In genomic region chr2:12716250-12717190, GRCh38 we compare ENCODE assay signal across 8 cellular contexts. TPM values are rescaled to one million over a fixed set of nuclear protein-coding genes. Genes with fewer than 3 reads are reported as not detected.
A peak's percentile ranks its signal among the peaks of the same experiment; 100 is the strongest.
DNase-seq lines count a peak whose midpoint lies in the region; ATAC-seq and TF ChIP-seq lines count a peak whose summit lies in the region.

Gene TRIB2 (plus strand): TSS chr2:12716936. CDS start chr2:12718308, 1,372 bp downstream.

- H3K4me3 Mint-ChIP-seq in activated naive CD8-positive, alpha-beta T cell treated with anti-CD3 and anti-CD28 coated beads, Interleukin-2, amount 50 U/mL, for 24 hours: peak within 1 kb of the TSS; percentile 93

- no peak for TF ChIP-seq CTCF in HFF-Myc (IDR thresholded peaks at IDR 0.05; ENCODE audit: low read depth, low read length, missing control alignments)
- peak; percentile 6 for TF ChIP-seq CTCF in parathyroid adenoma (IDR thresholded peaks at IDR 0.05)
- no peak for TF ChIP-seq CTCF in thyroid gland (IDR thresholded peaks at IDR 0.05)

- H3K27me3 Mint-ChIP-seq in activated naive CD8-positive, alpha-beta T cell treated with anti-CD3 and anti-CD28 coated beads, Interleukin-2, amount 50 U/mL, for 24 hours: peaks cover 2% of the 10 kb centered on the region

- H3K36me3 ChIP-seq in ES-I3 (ENCODE audit: insufficient read depth, low read length) (no peaks in the 10 kb centered on the region; the same call in 1 of the 2 replicates), parathyroid adenoma (ENCODE audit: control insufficient read depth, insufficient read depth, low read length) (no peaks in the 10 kb centered on the region), thyroid gland (no peaks in the 10 kb centered on the region)

- H3K27ac ChIP-seq in parathyroid adenoma (peak within 1 kb of the TSS; percentile 93), thyroid gland (peak within 1 kb of the TSS; percentile 85 to 94 (median 91))

- peak within 1 kb of the TSS; percentile 92 for H3K27ac Mint-ChIP-seq in activated naive CD8-positive, alpha-beta T cell treated with anti-CD3 and anti-CD28 coated beads, Interleukin-2, amount 50 U/mL, for 24 hours

- peak; percentile 81 for ATAC-seq in activated naive CD8-positive, alpha-beta T cell treated with anti-CD3 and anti-CD28 coated beads, Interleukin-2, amount 50 U/mL, for 24 hours
- ATAC-seq in Right ventricle myocardium superior (ENCODE audit: poor library complexity): peak; percentile 84

- H3K27me3 ChIP-seq in parathyroid adenoma (ENCODE audit: control insufficient read depth, insufficient read depth, low read length) (no peaks in the 10 kb centered on the region), thyroid gland (no peaks in the 10 kb centered on the region)

- DNase-seq in HFF-Myc (ENCODE audit: extremely low read depth, low read depth): no peak
- DNase-seq in NCI-H1105 treated with DMSO at 0.1 percent for 48 hours (lab: John Stamatoyannopoulos, UW): peak; percentile 88
- DNase-seq in T follicular helper cell (ENCODE audit: low read depth): peak; percentile 90
- DNase-seq in activated naive CD8-positive, alpha-beta T cell treated with anti-CD3 and anti-CD28 coated beads, Interleukin-2, amount 50 U/mL, for 24 hours: peak; percentile 83
- peak; percentile 94 for DNase-seq in Right ventricle myocardium superior
- peak; percentile 90 to 91 for DNase-seq in thyroid gland

- H3K9ac ChIP-seq in ES-I3 (ENCODE audit: low read depth, low read length) (peak within 1 kb of the TSS; percentile 96), parathyroid adenoma (peak within 1 kb of the TSS; percentile 85)

- peak within 1 kb of the TSS; percentile 93 for H2AFZ ChIP-seq in parathyroid adenoma

- WGBS in thyroid gland, 2 donors: 0 to 1% methylated on average over 24 to 54 of the region's 90 CpGs

- H3K79me2 ChIP-seq in parathyroid adenoma: peaks cover 3% of the 10 kb centered on the region

- intact Hi-C loops in Right ventricle myocardium superior (cut with DNase I) (loop anchor here (5.0 to 10.0 kb wide), 9 partner anchors 91 to 892 kb away; no protein-coding TSS in a partner anchor), thyroid gland (cut with DNase I) (loop anchor here (10.0 kb wide), 2 partner anchors 262 to 852 kb away; no protein-coding TSS in a partner anchor)

- peak in 1 of 2 donors; percentile 60 for TF ChIP-seq POLR2A in thyroid gland (IDR thresholded peaks at IDR 0.05)

- H3K9me3 Mint-ChIP-seq in activated naive CD8-positive, alpha-beta T cell treated with anti-CD3 and anti-CD28 coated beads, Interleukin-2, amount 50 U/mL, for 24 hours: no peaks in the 10 kb centered on the region

- peak within 1 kb of the TSS; percentile 100 for H3K4me2 ChIP-seq in parathyroid adenoma (ENCODE audit: low read length)

- peaks cover 16% of the 10 kb centered on the region for H3K4me1 ChIP-seq in ES-I3 (ENCODE audit: insufficient read depth, low read length)
- peaks cover 19% of the 10 kb centered on the region for H3K4me1 ChIP-seq in parathyroid adenoma
- peaks cover 5 to 16% of the 10 kb centered on the region in 2 donors for H3K4me1 ChIP-seq in thyroid gland

- no peaks in the 10 kb centered on the region for H3K36me3 Mint-ChIP-seq in activated naive CD8-positive, alpha-beta T cell treated with anti-CD3 and anti-CD28 coated beads, Interleukin-2, amount 50 U/mL, for 24 hours (ENCODE audit: low read depth)

- H3K4me1 Mint-ChIP-seq in activated naive CD8-positive, alpha-beta T cell treated with anti-CD3 and anti-CD28 coated beads, Interleukin-2, amount 50 U/mL, for 24 hours: peaks cover 44% of the 10 kb centered on the region

- peak within 1 kb of the TSS; percentile 92 for H3K4me3 ChIP-seq in HFF-Myc (replicated peaks; ENCODE audit: low read depth, low read length)
- H3K4me3 ChIP-seq in parathyroid adenoma (ENCODE audit: low read depth, low read length): peak within 1 kb of the TSS; percentile 98
- H3K4me3 ChIP-seq in thyroid gland (replicated peaks in 1 of 3): peak within 1 kb of the TSS; percentile 38 to 74 (median 74)

- no peaks in the 10 kb centered on the region for H3K9me3 ChIP-seq in ES-I3 (ENCODE audit: control insufficient read depth, insufficient read depth, low read length)
- H3K9me3 ChIP-seq in parathyroid adenoma (ENCODE audit: control insufficient read depth, low read length): no peaks in the 10 kb centered on the region
- H3K9me3 ChIP-seq in thyroid gland: no peaks in the 10 kb centered on the region

RNA-seq across cellular contexts. Expression of gene TRIB2, which starts in this region (rescaled TPM):
- total RNA-seq in Right ventricle myocardium superior: 32.1 TPM
- 10 to 100 TPM; 30.8 to 59.8 (median 37.1) TPM for total RNA-seq in thyroid gland
